17 cellular contexts compared by ENCODE assay signal in genomic region chr6:36068012-36068392, GRCh38. TPM values are rescaled to one million over a fixed set of nuclear protein-coding genes. Genes with fewer than 3 reads are reported as not detected.
DNase-seq lines count a peak whose midpoint lies in the region; ATAC-seq, FAIRE-seq and TF ChIP-seq lines count a peak whose summit lies in the region.
"Had no signal": no experiment of that assay in that cellular context is flagged by ENCODE, and none has a peak within 500 bp of the region (broad histone marks: within the 10 kb centered on the region; RNA-seq: fewer than 3 reads in every experiment).

No MANE protein-coding gene starts in this region.

- H3K27me3 ChIP-seq in cardiac muscle cell (no peaks in the 10 kb centered on the region), K562 (ENCODE audit: control insufficient read depth in 2 of 2, insufficient read depth in 2 of 2, low read length in 2 of 2) (no peaks in the 10 kb centered on the region), uterus (no peaks in the 10 kb centered on the region)

- H3K27ac ChIP-seq in cardiac muscle cell (peak overlapping the region; percentile 71), K562 (ENCODE audit: extremely low read depth, low read depth, low read length) (no peak overlapping the region; the same call in 1 of the 3 replicates), uterus (peak overlapping the region; percentile 35 to 55)
- H3K27ac ChIP-seq: parathyroid adenoma had no signal

- no peak for TF ChIP-seq CTCF in cardiac muscle cell (IDR thresholded peaks at IDR 0.05; ENCODE audit: low read depth, low read length)
- no peak for TF ChIP-seq CTCF in K562 (IDR thresholded peaks at IDR 0.05 in 2 of 3, conservative IDR thresholded peaks at IDR 0.05 in 1 of 3; ENCODE audit: insufficient read depth in 2 of 3, low read depth in 1 of 3, low read length in 3 of 3)
- TF ChIP-seq CTCF in uterus (IDR thresholded peaks at IDR 0.05): no peak

- no peaks in the 10 kb centered on the region for H3K27me3 Mint-ChIP-seq in naive thymus-derived CD8-positive, alpha-beta T cell

- no peak for TF ChIP-seq RAD21 in K562 (CRISPR knock-in tag; conservative IDR thresholded peaks at IDR 0.05 in 1 of 2, IDR thresholded peaks at IDR 0.05 in 1 of 2)

- BruUV-seq in K562 (replicated peaks; lab: Mats Ljungman, UMichigan): no TSS peak

- H3K4me2 ChIP-seq in K562 (ENCODE audit: insufficient read depth, low read length): peak overlapping the region; percentile 1; the same call in 1 of the 2 replicates

- no peak for TF ChIP-seq POLR2A in K562 (conservative IDR thresholded peaks at IDR 0.05)
- no peak for TF ChIP-seq POLR2A in uterus (IDR thresholded peaks at IDR 0.05)

- no peak overlapping the region for H2AFZ ChIP-seq in K562 (ENCODE audit: low read depth, low read length)
- H2AFZ ChIP-seq: parathyroid adenoma had no signal

- peaks cover 0 to 18% (median 0%) of the 10 kb centered on the region in 3 donors for H3K36me3 Mint-ChIP-seq in naive thymus-derived CD8-positive, alpha-beta T cell

- H3K4me1 ChIP-seq in cardiac muscle cell (ENCODE audit: low read depth) (peaks cover 48% of the 10 kb centered on the region), K562 (replicated peaks in 1 of 2; ENCODE audit: control insufficient read depth in 2 of 2, insufficient read depth in 2 of 2, low read length in 2 of 2) (peaks cover 9 to 16% of the 10 kb centered on the region in 2 experiments; a peak in 3 of 5 replicates), uterus (peaks cover 0 to 7% of the 10 kb centered on the region in 2 donors)

- CTCF ChIA-PET in K562 (lab: Yijun Ruan, JAX; ENCODE audit: low intra/inter-chr PET ratio): no interaction called here

- no peak for DNase-seq in cardiac muscle cell (ENCODE audit: low read depth in 1 of 2, low spot score in 1 of 2)
- DNase-seq in cardiac septum (ENCODE audit: low spot score): no peak
- DNase-seq in K562 (ENCODE audit: extremely low read depth in 1 of 4, low spot score in 3 of 4): peak in 1 of 4 experiments; percentile 19
- DNase-seq in naive thymus-derived CD8-positive, alpha-beta T cell: no peak
- DNase-seq in uterus: no peak
- DNase-seq in stimulated activated CD8-positive, alpha-beta memory T cell treated with anti-CD3 and anti-CD28 coated beads, Interleukin-4, amount 100 ng/mL, for 48 hours: no peak
- DNase-seq: activated CD8-positive, alpha-beta T cell treated with anti-CD3 and anti-CD28 coated beads, Interleukin-2, amount 10 ng/mL, durations not matched to agents 7 days and 5 days; cerebellar nuclear complex; hypothalamus; kidney glomerular epithelial cell; NCI-H187 had no signal

- intact Hi-C loops in cardiac septum (cut with DNase I) (no loop called here), K562 (cut with micrococcal nuclease) (no loop called here), uterus (cut with DNase I; ENCODE audit: low total_unique reads) (no loop called here)

- ATAC-seq in K562: peak; percentile 23; the same call in 2 of the 3 replicates
- no peak for ATAC-seq in naive thymus-derived CD8-positive, alpha-beta T cell
- no peak for ATAC-seq in HG02623 (IDR thresholded peaks at IDR 0.05; ENCODE audit: unreplicated experiment)
- ATAC-seq in GM21381 (IDR thresholded peaks at IDR 0.05; ENCODE audit: unreplicated experiment): no peak
- ATAC-seq: activated CD8-positive, alpha-beta T cell treated with anti-CD3 and anti-CD28 coated beads, Interleukin-2, amount 10 ng/mL, durations not matched to agents 7 days and 5 days had no signal

- peaks cover 49% of the 10 kb centered on the region for H3K79me2 ChIP-seq in K562 (ENCODE audit: control insufficient read depth, insufficient read depth, low read length)

- no peaks in the 10 kb centered on the region for H3K9me3 Mint-ChIP-seq in naive thymus-derived CD8-positive, alpha-beta T cell

- H3K9ac ChIP-seq in K562 (ENCODE audit: insufficient read depth in 1 of 2, low read depth in 2 of 2, low read length in 2 of 2): no peak overlapping the region
- H3K9ac ChIP-seq: parathyroid adenoma had no signal

- no peak for FAIRE-seq in K562 (lab: Jason Lieb, UNC)
- FAIRE-seq: endometrium had no signal

- H3K9me3 ChIP-seq in cardiac muscle cell (ENCODE audit: low read depth): no peaks in the 10 kb centered on the region
- H3K9me3 ChIP-seq in K562 (replicated peaks; ENCODE audit: control insufficient read depth, insufficient read depth, low read depth, low read length): no peaks in the 10 kb centered on the region
- H3K9me3 ChIP-seq in uterus: no peaks in the 10 kb centered on the region

- no peak overlapping the region for H3K4me3 Mint-ChIP-seq in naive thymus-derived CD8-positive, alpha-beta T cell
- H3K4me3 Mint-ChIP-seq: activated CD8-positive, alpha-beta T cell treated with anti-CD3 and anti-CD28 coated beads, Interleukin-2, amount 10 ng/mL, durations not matched to agents 7 days and 5 days had no signal

- H4K20me1 ChIP-seq in K562 (replicated peaks; ENCODE audit: control insufficient read depth, insufficient read depth, low read length): peaks cover 22% of the 10 kb centered on the region

- POLR2A ChIA-PET in K562 (lab: Yijun Ruan, JAX): interaction anchor here (0.6 to 1.7 kb wide), 4 partner anchors 9 to 156 kb away, joined by 3 to 5 read pairs (median 4); no protein-coding TSS in a partner anchor
- POLR2A ChIA-PET in naive thymus-derived CD8-positive, alpha-beta T cell (lab: Charles Lee): no interaction called here

- H3K36me3 ChIP-seq in cardiac muscle cell (no peaks in the 10 kb centered on the region), K562 (ENCODE audit: control insufficient read depth, insufficient read depth, low read length) (peaks cover under 1% of the 10 kb centered on the region; the same call in 1 of the 3 replicates), uterus (no peaks in the 10 kb centered on the region)

- H3K4me1 Mint-ChIP-seq in naive thymus-derived CD8-positive, alpha-beta T cell: peaks cover 30 to 75% (median 64%) of the 10 kb centered on the region in 4 donors

- no peak for TF ChIP-seq EP300 in K562 (IDR thresholded peaks at IDR 0.05; ENCODE audit: low read length)

- H3K4me3 ChIP-seq in cardiac muscle cell (no peak overlapping the region), K562 (no peak overlapping the region), uterus (no peak overlapping the region)
- H3K4me3 ChIP-seq: skin epidermis had no signal

- in situ Hi-C loops in K562 (cut with MboI): no loop called here

- H3K27ac Mint-ChIP-seq in naive thymus-derived CD8-positive, alpha-beta T cell: peak overlapping the region in 6 of 10 donors; percentile 3 to 81 (median 44)
- H3K27ac Mint-ChIP-seq: activated CD8-positive, alpha-beta T cell treated with anti-CD3 and anti-CD28 coated beads, Interleukin-2, amount 10 ng/mL, durations not matched to agents 7 days and 5 days had no signal

- peaks cover 6% of the 10 kb centered on the region for H3K9me1 ChIP-seq in K562 (ENCODE audit: control insufficient read depth, insufficient read depth, low read length)

RNA-seq across cellular contexts. Expression of gene MAPK14, which starts 40.4 kb away (rescaled TPM):
- total RNA-seq in cardiac muscle cell (62.2 and 96.2 TPM in 2 replicates), cardiac septum (25.6 TPM), K562 (2014; rRNA removed) (27.8 and 34.0 TPM in 2 replicates), K562 (2014; rRNA removed; fragmentation: Illumina TruSeq; extraction: Trizol) (41.5 and 42.5 TPM in 2 replicates), K562 (2015; rRNA removed; fragmentation: Illumina TruSeq; extraction: Trizol) (41.9 and 44.9 TPM in 2 replicates), K562 (2021) (37.2 and 45.4 TPM in 2 replicates), uterus (100 to 1,000 TPM in 2 of 4 donors, 10 to 100 TPM in 2; 62.0 to 117 (median 86.2) TPM)
- polyA plus RNA-seq in cardiac muscle cell (41.6 and 61.6 TPM in 2 replicates), K562 (2011; rRNA removed) (57.9 and 62.7 TPM in 2 replicates), K562 (2014; fragmentation: Illumina TruSeq; extraction: Trizol) (31.3 and 35.5 TPM in 2 replicates), K562 (2014; fragmentation: Nextera tagmentation; extraction: Ambion mirVana) (10 to 100 TPM in 1 of 2 experiments, 1 to 10 TPM in 1; 8.8 to 11.8 TPM), K562 (2014; rRNA removed) (30.1 and 32.7 TPM in 2 replicates)
- 97.7 and 174 TPM in 2 replicates for total RNA-seq in K562 (2011; cell fraction: chromatin; rRNA removed; ENCODE audit: low replicate concordance)
- total RNA-seq in K562 (2011; cell fraction: nucleolus; rRNA removed): 48.2 and 54.3 TPM in 2 replicates
- total RNA-seq in K562 (2011; cell fraction: nucleoplasm; rRNA removed): 120 and 207 TPM in 2 replicates
- 22.2 and 39.3 TPM in 2 replicates for polyA plus RNA-seq in K562 (2011; cell fraction: cytosol; rRNA removed)
- polyA plus RNA-seq in K562 (2011; cell fraction: nucleus; rRNA removed): 44.9 and 53.3 TPM in 2 replicates
- polyA plus RNA-seq in K562 (2012): 28.4 and 30.6 TPM in 2 replicates
- 102 and 107 TPM in 2 replicates for polyA minus RNA-seq in K562 (2011; rRNA and poly(A)+ RNA removed)
- 25.3 and 39.2 TPM in 2 replicates for polyA minus RNA-seq in K562 (2011; cell fraction: cytosol; rRNA and poly(A)+ RNA removed)
- 51.0 and 75.9 TPM in 2 replicates for polyA minus RNA-seq in K562 (2011; cell fraction: nucleus; rRNA and poly(A)+ RNA removed)
- 10 to 100 TPM; 51.5 to 56.5 TPM for total RNA-seq in naive thymus-derived CD8-positive, alpha-beta T cell
- 10 to 100 TPM; 38.1 to 52.9 (median 39.6) TPM for polyA plus RNA-seq in naive thymus-derived CD8-positive, alpha-beta T cell

RNA-seq across cellular contexts. Expression of gene SLC26A8, which starts 43.6 kb away (rescaled TPM):
- total RNA-seq in cardiac muscle cell (not detected in 2 replicates), cardiac septum (0.13 TPM), K562 (2014; rRNA removed) (not detected in 2 replicates), K562 (2014; rRNA removed; fragmentation: Illumina TruSeq; extraction: Trizol) (not detected in 2 replicates), K562 (2015; rRNA removed; fragmentation: Illumina TruSeq; extraction: Trizol) (not detected in 2 replicates), K562 (2021) (not detected in 2 replicates), uterus (under 1 TPM in 1 of 4 donors, not detected in 3; 0.07 TPM)
- polyA plus RNA-seq in cardiac muscle cell (0.37 TPM in 1 of 2 replicates, not detected in the other), K562 (2011; rRNA removed) (not detected in 2 replicates), K562 (2014; fragmentation: Illumina TruSeq; extraction: Trizol) (not detected in 2 replicates), K562 (2014; fragmentation: Nextera tagmentation; extraction: Ambion mirVana) (not detected), K562 (2014; rRNA removed) (not detected in 2 replicates)
- not detected in 2 replicates for total RNA-seq in K562 (2011; cell fraction: chromatin; rRNA removed; ENCODE audit: low replicate concordance)
- not detected in 2 replicates for total RNA-seq in K562 (2011; cell fraction: nucleolus; rRNA removed)
- total RNA-seq in K562 (2011; cell fraction: nucleoplasm; rRNA removed): not detected in 2 replicates
- polyA plus RNA-seq in K562 (2011; cell fraction: cytosol; rRNA removed): not detected in 2 replicates
- polyA plus RNA-seq in K562 (2011; cell fraction: nucleus; rRNA removed): not detected in 2 replicates
- not detected in 2 replicates for polyA plus RNA-seq in K562 (2012)
- not detected in 2 replicates for polyA minus RNA-seq in K562 (2011; rRNA and poly(A)+ RNA removed)
- polyA minus RNA-seq in K562 (2011; cell fraction: cytosol; rRNA and poly(A)+ RNA removed): not detected in 2 replicates
- not detected in 2 replicates for polyA minus RNA-seq in K562 (2011; cell fraction: nucleus; rRNA and poly(A)+ RNA removed)
- total RNA-seq in naive thymus-derived CD8-positive, alpha-beta T cell: not detected
- not detected for polyA plus RNA-seq in naive thymus-derived CD8-positive, alpha-beta T cell
- total RNA-seq: activated CD8-positive, alpha-beta T cell treated with anti-CD3 and anti-CD28 coated beads, Interleukin-2, amount 10 ng/mL, durations not matched to agents 7 days and 5 days; T-helper 1 cell treated with Interleukin-12 subunit alpha and Interleukin-12 subunit beta and Interleukin-4 antibody, amounts not matched to agents 30 ng/mL and 1 ng/mL, for 36 hours had no signal
